Comparison of ENCODE assay signal across 8 cellular contexts in the genomic region with DNA sequence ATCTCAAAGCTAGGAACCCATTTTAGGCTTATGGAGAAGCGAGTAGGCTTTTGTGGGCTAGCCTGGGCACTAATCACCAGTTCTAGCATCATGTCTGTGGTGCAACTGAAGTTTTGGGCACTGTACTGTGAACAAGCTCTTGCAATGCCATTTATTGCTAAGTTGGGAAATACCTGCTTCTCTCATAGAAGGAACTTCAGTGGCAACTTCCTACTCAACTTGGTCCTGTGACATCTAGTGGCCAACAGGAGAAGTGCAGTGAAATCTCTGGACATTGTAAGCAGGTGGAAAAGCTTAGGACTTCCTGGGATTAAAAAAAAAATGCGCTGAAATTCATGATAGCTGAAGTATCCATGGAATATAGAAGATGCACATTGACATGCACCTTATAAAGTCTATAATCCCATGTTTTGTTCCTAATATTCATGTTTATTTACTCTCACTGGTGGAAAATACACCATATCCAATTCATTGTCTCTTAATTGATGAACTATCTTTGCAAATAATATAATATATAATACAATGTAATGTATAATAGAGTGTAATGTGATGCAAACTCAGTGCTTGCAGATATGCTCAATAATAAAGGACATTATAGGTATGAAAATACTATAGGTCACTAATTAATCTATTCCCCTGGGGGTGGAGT. TPM values are rescaled to one million over a fixed set of nuclear protein-coding genes. Genes with fewer than 3 reads are reported as not detected.
DNase-seq lines count a peak whose midpoint lies in the region; ATAC-seq and TF ChIP-seq lines count a peak whose summit lies in the region.

No MANE protein-coding gene starts in this region.

- ATAC-seq in HG03342 (IDR thresholded peaks at IDR 0.05; ENCODE audit: unreplicated experiment): peak; percentile 78
- ATAC-seq in activated CD8-positive, alpha-beta T cell treated with anti-CD3 and anti-CD28 coated beads for 36 hours: peak; percentile 74
- no peak for ATAC-seq in HG02884 (IDR thresholded peaks at IDR 0.05; ENCODE audit: unreplicated experiment)

- H2AFZ ChIP-seq in fibroblast of lung (ENCODE audit: low read length) (no peak overlapping the region), neural cell (ENCODE audit: low read depth, low read length) (no peak overlapping the region)

- intact Hi-C loops in activated CD8-positive, alpha-beta T cell treated with anti-CD3 and anti-CD28 coated beads for 36 hours (cut with micrococcal nuclease): loop anchor here (2.0 to 5.0 kb wide), 3 partner anchors 51 to 521 kb away; no protein-coding TSS in a partner anchor

- TF ChIP-seq EP300 in neural cell (conservative IDR thresholded peaks at IDR 0.05; ENCODE audit: poor library complexity, severe bottlenecking): no peak

- no peaks in the 10 kb centered on the region for H3K4me1 Mint-ChIP-seq in activated CD8-positive, alpha-beta T cell treated with anti-CD3 and anti-CD28 coated beads for 36 hours (ENCODE audit: low read depth)

- POLR2A ChIA-PET in AG04449 (lab: Yijun Ruan, JAX): no interaction called here
- POLR2A ChIA-PET in activated CD8-positive, alpha-beta T cell treated with anti-CD3 and anti-CD28 coated beads for 36 hours (lab: Charles Lee): no interaction called here

- H3K36me3 Mint-ChIP-seq in activated CD8-positive, alpha-beta T cell treated with anti-CD3 and anti-CD28 coated beads for 36 hours (ENCODE audit: low read depth): no peaks in the 10 kb centered on the region

- H3K36me3 ChIP-seq in fibroblast of lung (ENCODE audit: control insufficient read depth, insufficient read depth, low read length) (no peaks in the 10 kb centered on the region), neural cell (ENCODE audit: insufficient read depth, low read length) (no peaks in the 10 kb centered on the region)

- no peak overlapping the region for H3K27ac Mint-ChIP-seq in activated CD8-positive, alpha-beta T cell treated with anti-CD3 and anti-CD28 coated beads for 36 hours

- peaks cover 23% of the 10 kb centered on the region for H3K27me3 Mint-ChIP-seq in activated CD8-positive, alpha-beta T cell treated with anti-CD3 and anti-CD28 coated beads for 36 hours

- H3K27me3 ChIP-seq in fibroblast of lung (ENCODE audit: control insufficient read depth, insufficient read depth, low read length): peaks cover 12% of the 10 kb centered on the region
- H3K27me3 ChIP-seq in neural cell (ENCODE audit: insufficient read depth, low read depth, low read length): peaks cover 16% of the 10 kb centered on the region

- H3K27ac ChIP-seq in fibroblast of lung (ENCODE audit: insufficient read depth, low read length): no peak overlapping the region
- H3K27ac ChIP-seq in neural cell (ENCODE audit: low read length): no peak overlapping the region

- no peak overlapping the region for H3K4me3 ChIP-seq in AG04449 (ENCODE audit: low read depth, low read length)
- no peak overlapping the region for H3K4me3 ChIP-seq in fibroblast of lung (replicated peaks in 1 of 4; ENCODE audit: control extremely low read depth in 1 of 4, insufficient read depth in 1 of 4, low read depth in 3 of 4, low read length in 4 of 4)
- H3K4me3 ChIP-seq in neural cell (ENCODE audit: low read length): no peak overlapping the region

- H4K20me1 ChIP-seq in fibroblast of lung (ENCODE audit: control insufficient read depth, extremely low read depth, insufficient read depth, low read length) (no peaks in the 10 kb centered on the region), neural cell (ENCODE audit: insufficient read depth) (no peaks in the 10 kb centered on the region)

- CTCF ChIA-PET in AG04449 (lab: Yijun Ruan, JAX): interaction anchor here (0.5 to 5.0 kb wide), 51 partner anchors 9 to 1599 kb away, joined by 3 to 50 read pairs (median 6); partner anchors contain the start of gene LRRK1
- CTCF ChIA-PET in activated CD8-positive, alpha-beta T cell treated with anti-CD3 and anti-CD28 coated beads for 36 hours (lab: Charles Lee): interaction anchor here (0.7 to 3.7 kb wide), 39 partner anchors 8 to 523 kb away, joined by 3 to 18 read pairs (median 5); no protein-coding TSS in a partner anchor

- no peaks in the 10 kb centered on the region for H3K9me2 ChIP-seq in neural cell (ENCODE audit: insufficient read depth, low read length)

- H3K9me3 Mint-ChIP-seq in activated CD8-positive, alpha-beta T cell treated with anti-CD3 and anti-CD28 coated beads for 36 hours: peaks cover 3% of the 10 kb centered on the region

- no peak overlapping the region for H3K4me3 Mint-ChIP-seq in activated CD8-positive, alpha-beta T cell treated with anti-CD3 and anti-CD28 coated beads for 36 hours

- DNase-seq in AG04449 (ENCODE audit: low read depth, low spot score) (peak; percentile 73), NCI-H748 treated with DMSO at 0.1 percent for 48 hours (lab: John Stamatoyannopoulos, UW) (peak; percentile 16), fibroblast of lung (ENCODE audit: low read depth in 2 of 2) (peak; percentile 74 to 92)
- peak; percentile 63 for DNase-seq in activated CD8-positive, alpha-beta T cell treated with anti-CD3 and anti-CD28 coated beads for 36 hours

- peak; percentile 70 for TF ChIP-seq RAD21 in neural cell (conservative IDR thresholded peaks at IDR 0.05)

- H3K9ac ChIP-seq in fibroblast of lung (ENCODE audit: insufficient read depth, low read length) (no peak overlapping the region), neural cell (ENCODE audit: low read length) (no peak overlapping the region)

- H3K9me3 ChIP-seq in fibroblast of lung (ENCODE audit: control insufficient read depth, insufficient read depth, low read depth, low read length): no peaks in the 10 kb centered on the region
- H3K9me3 ChIP-seq in neural cell (ENCODE audit: low read length): no peaks in the 10 kb centered on the region

- H3K4me2 ChIP-seq in fibroblast of lung (ENCODE audit: extremely low read depth, insufficient read depth, low read length): no peak overlapping the region
- H3K4me2 ChIP-seq in neural cell (ENCODE audit: low read length): no peak overlapping the region

- H3K79me2 ChIP-seq in fibroblast of lung (ENCODE audit: control insufficient read depth, insufficient read depth, low read length) (no peaks in the 10 kb centered on the region), neural cell (replicated peaks; ENCODE audit: insufficient read depth, low read length) (no peaks in the 10 kb centered on the region)

- H3K4me1 ChIP-seq in fibroblast of lung (ENCODE audit: control insufficient read depth, extremely low read depth, insufficient read depth, low read length): no peaks in the 10 kb centered on the region

- peak; percentile 78 for TF ChIP-seq CTCF in AG04449 (IDR thresholded peaks at IDR 0.05; ENCODE audit: insufficient read depth, low read length, missing control alignments)
- TF ChIP-seq CTCF in GM12873 (IDR thresholded peaks at IDR 0.05; ENCODE audit: insufficient read depth, low read depth, low read length, missing control alignments): peak; percentile 90
- TF ChIP-seq CTCF in activated CD8-positive, alpha-beta T cell treated with anti-CD3 and anti-CD28 coated beads for 36 hours (IDR thresholded peaks at IDR 0.05): peak; percentile 86
- TF ChIP-seq CTCF in fibroblast of lung (conservative IDR thresholded peaks at IDR 0.05 in 1 of 2, IDR thresholded peaks at IDR 0.05 in 1 of 2; ENCODE audit: low read depth in 1 of 2, low read length in 2 of 2): peak; percentile 93 to 96
- TF ChIP-seq CTCF in neural cell (IDR thresholded peaks at IDR 0.05; ENCODE audit: poor library complexity, severe bottlenecking): peak; percentile 84

- H3F3A ChIP-seq in neural cell (ENCODE audit: insufficient read depth, low read length, poor library complexity, severe bottlenecking): no peaks in the 10 kb centered on the region

TF ChIP-seq in neural cell, 6 proteins besides CTCF, POLR2A, EP300 and RAD21:
- TF ChIP-seq SMC3 (conservative IDR thresholded peaks at IDR 0.05; ENCODE audit: poor library complexity) (peak; percentile 83), REST (IDR thresholded peaks at IDR 0.05; ENCODE audit: borderline replicate concordance) (no peak), MXI1 (conservative IDR thresholded peaks at IDR 0.05; ENCODE audit: poor library complexity, severe bottlenecking) (no peak), POLR2AphosphoS5 (IDR thresholded peaks at IDR 0.05) (no peak)

RNA-seq across cellular contexts. Expression of gene ALDH1A3, which starts 6.5 kb away (rescaled TPM):
- not detected for total RNA-seq in activated CD8-positive, alpha-beta T cell treated with anti-CD3 and anti-CD28 coated beads for 36 hours
- total RNA-seq in fibroblast of lung: 32.5 and 73.7 TPM in 2 replicates
- polyA plus RNA-seq in fibroblast of lung (4.2 and 9.8 TPM in 2 replicates), neural cell (0.06 and 0.12 TPM in 2 replicates)
- polyA plus RNA-seq in fibroblast of lung (2012): 5.4 and 9.5 TPM in 2 replicates
- polyA minus RNA-seq in fibroblast of lung (ENCODE audit: low replicate concordance) (6.0 and 12.2 TPM in 2 replicates), neural cell (not detected in 2 replicates)

RNA-seq across cellular contexts. Expression of gene LRRK1, which starts 46.0 kb away (rescaled TPM):
- under 1 TPM; 0.50 to 0.83 TPM for total RNA-seq in activated CD8-positive, alpha-beta T cell treated with anti-CD3 and anti-CD28 coated beads for 36 hours
- total RNA-seq in fibroblast of lung: 8.7 and 12.2 TPM in 2 replicates
- polyA plus RNA-seq in fibroblast of lung (3.8 and 6.6 TPM in 2 replicates), neural cell (0.06 TPM in 1 of 2 replicates, not detected in the other)
- polyA plus RNA-seq in fibroblast of lung (2012): 6.0 and 9.1 TPM in 2 replicates
- polyA minus RNA-seq in fibroblast of lung (ENCODE audit: low replicate concordance) (15.3 and 25.1 TPM in 2 replicates), neural cell (under 0.01 and 0.12 TPM in 2 replicates)

Comparison
In these comparisons a context has a peak if more than half of its experiments do, and no peak if none do; other contexts are left out.
1. DNase-seq: peak in every context shown above with its lines; median percentile 83 in fibroblast of lung; 73 in AG04449; 63 in activated CD8-positive, alpha-beta T cell treated with anti-CD3 and anti-CD28 coated beads for 36 hours; 16 in NCI-H748 treated with DMSO at 0.1 percent for 48 hours.
2. RNA of gene ALDH1A3, which starts 6.5 kb away (total RNA-seq): 32.5 to 73.7 TPM in fibroblast of lung; not detected in activated CD8-positive, alpha-beta T cell treated with anti-CD3 and anti-CD28 coated beads for 36 hours; every median in the first group is over 10 times any median in the second.
3. Peak in every context shown above with its lines, with median percentiles within 50 percentile points of each other: CTCF ChIP-seq.